ENCODE assay signal across 8 cellular contexts in the genomic region with DNA sequence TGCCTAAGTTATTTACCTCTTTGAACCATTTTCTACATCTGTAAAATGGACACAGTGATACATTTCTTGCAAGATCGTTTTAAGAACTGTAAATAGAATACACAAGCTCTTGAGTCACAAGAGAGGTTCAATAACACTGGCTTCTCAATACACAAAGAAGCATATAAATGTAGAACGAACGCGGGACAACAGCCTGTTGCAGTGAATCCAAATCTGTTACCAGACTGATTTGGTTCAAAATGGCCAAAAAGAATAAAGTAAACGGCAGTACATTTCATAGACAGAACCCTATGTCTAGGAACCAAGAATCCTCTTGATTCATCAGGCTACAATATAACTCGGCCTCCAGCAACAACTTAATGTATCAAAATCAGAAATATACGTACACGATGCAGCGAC. TPM values are rescaled to one million over a fixed set of nuclear protein-coding genes. Genes with fewer than 3 reads are reported as not detected.
DNase-seq lines count a peak whose midpoint lies in the region; ATAC-seq and TF ChIP-seq lines count a peak whose summit lies in the region.

No MANE protein-coding gene starts in this region.

- peak; percentile 18 for ATAC-seq in HG02759 (IDR thresholded peaks at IDR 0.05; ENCODE audit: unreplicated experiment)
- peak; percentile 24 for ATAC-seq in activated naive CD8-positive, alpha-beta T cell treated with anti-CD3 and anti-CD28 coated beads, Interleukin-2, amount 10 ng/mL, durations not matched to agents 7 days and 5 days (ENCODE audit: low read depth)
- ATAC-seq in upper lobe of right lung, result no peak
- ATAC-seq in HG03439 (IDR thresholded peaks at IDR 0.05; ENCODE audit: unreplicated experiment), result no peak
- ATAC-seq in HG02642 (IDR thresholded peaks at IDR 0.05; ENCODE audit: poor library complexity, unreplicated experiment), result no peak

- POLR2A ChIA-PET in activated naive CD8-positive, alpha-beta T cell treated with anti-CD3 and anti-CD28 coated beads, Interleukin-2, amount 10 ng/mL, durations not matched to agents 7 days and 5 days (lab: Charles Lee), result interaction anchor here (0.5 to 3.6 kb wide), 3 partner anchors 186 to 349 kb away, joined by 4 to 14 read pairs (median 5); no protein-coding TSS in a partner anchor

- no peak for DNase-seq in GM06990 (ENCODE audit: extremely low read depth, insufficient read length)
- no peak for DNase-seq in activated naive CD8-positive, alpha-beta T cell treated with anti-CD3 and anti-CD28 coated beads, Interleukin-2, amount 10 ng/mL, durations not matched to agents 7 days and 5 days
- no peak for DNase-seq in lower leg skin (ENCODE audit: low spot score in 2 of 2)
- DNase-seq in upper lobe of right lung, result no peak
- no peak for DNase-seq in GM19240 (ENCODE audit: insufficient read length, low spot score)

- peak overlapping the region; percentile 90 for H3K4me3 Mint-ChIP-seq in activated naive CD8-positive, alpha-beta T cell treated with anti-CD3 and anti-CD28 coated beads, Interleukin-2, amount 10 ng/mL, durations not matched to agents 7 days and 5 days

- 1% methylated on average over 9 of the region's 9 CpGs for WGBS in lower leg skin, 2 donors

- H3K9me3 ChIP-seq in upper lobe of right lung, result no peaks in the 10 kb centered on the region

- no peaks in the 10 kb centered on the region for H3K36me3 ChIP-seq in GM06990 (ENCODE audit: control insufficient read depth, insufficient read depth, low read length)
- H3K36me3 ChIP-seq in upper lobe of right lung, result no peaks in the 10 kb centered on the region

- peaks cover 8% of the 10 kb centered on the region for H3K27me3 Mint-ChIP-seq in activated naive CD8-positive, alpha-beta T cell treated with anti-CD3 and anti-CD28 coated beads, Interleukin-2, amount 10 ng/mL, durations not matched to agents 7 days and 5 days

- H3K27me3 ChIP-seq in GM06990 (replicated peaks; ENCODE audit: control insufficient read depth, insufficient read depth, low read length), result no peaks in the 10 kb centered on the region
- no peaks in the 10 kb centered on the region for H3K27me3 ChIP-seq in upper lobe of right lung

- intact Hi-C loops in lower leg skin (cut with DNase I; ENCODE audit: low total_unique reads), result no loop called here
- intact Hi-C loops in upper lobe of right lung (cut with DNase I), result no loop called here

- peak overlapping the region; percentile 90 for H3K27ac ChIP-seq in upper lobe of right lung

- TF ChIP-seq CTCF in GM06990 (IDR thresholded peaks at IDR 0.05; ENCODE audit: insufficient read depth, low read length, poor library complexity, severe bottlenecking), result no peak
- no peak for TF ChIP-seq CTCF in lower leg skin (IDR thresholded peaks at IDR 0.05)
- TF ChIP-seq CTCF in upper lobe of right lung (IDR thresholded peaks at IDR 0.05), result no peak

- H3K4me1 Mint-ChIP-seq in activated naive CD8-positive, alpha-beta T cell treated with anti-CD3 and anti-CD28 coated beads, Interleukin-2, amount 10 ng/mL, durations not matched to agents 7 days and 5 days, result peaks cover 28% of the 10 kb centered on the region

- H3K36me3 Mint-ChIP-seq in activated naive CD8-positive, alpha-beta T cell treated with anti-CD3 and anti-CD28 coated beads, Interleukin-2, amount 10 ng/mL, durations not matched to agents 7 days and 5 days, result peaks cover 11% of the 10 kb centered on the region

- TF ChIP-seq POLR2A in lower leg skin (IDR thresholded peaks at IDR 0.05), result no peak

- peaks cover 21% of the 10 kb centered on the region for H3K4me1 ChIP-seq in upper lobe of right lung

- peak overlapping the region; percentile 91 for H3K27ac Mint-ChIP-seq in activated naive CD8-positive, alpha-beta T cell treated with anti-CD3 and anti-CD28 coated beads, Interleukin-2, amount 10 ng/mL, durations not matched to agents 7 days and 5 days

- H3K9me3 Mint-ChIP-seq in activated naive CD8-positive, alpha-beta T cell treated with anti-CD3 and anti-CD28 coated beads, Interleukin-2, amount 10 ng/mL, durations not matched to agents 7 days and 5 days, result no peaks in the 10 kb centered on the region

- peak overlapping the region; percentile 84 for H3K4me3 ChIP-seq in GM06990 (replicated peaks; ENCODE audit: low read depth, low read length)
- H3K4me3 ChIP-seq in lower leg skin (ENCODE audit: low read depth, poor library complexity, severe bottlenecking), result peak overlapping the region; percentile 86
- H3K4me3 ChIP-seq in upper lobe of right lung, result peak overlapping the region; percentile 92

RNA-seq across cellular contexts. Expression of gene MTPAP, which starts 0.7 kb away (rescaled TPM):
- total RNA-seq in activated naive CD8-positive, alpha-beta T cell treated with anti-CD3 and anti-CD28 coated beads, Interleukin-2, amount 10 ng/mL, durations not matched to agents 7 days and 5 days, result 10 to 100 TPM; 24.2 to 29.4 TPM
- total RNA-seq in lower leg skin (10 to 100 TPM in 3 of 4 donors, 1 to 10 TPM in 1; 9.3 to 22.8 (median 16.8) TPM), upper lobe of right lung (24.5 TPM)

Comparison
In these comparisons a context has a peak if more than half of its experiments do, and no peak if none do; other contexts are left out.
1. ATAC-seq: peak in HG02759 (single experiment) and activated naive CD8-positive, alpha-beta T cell treated with anti-CD3 and anti-CD28 coated beads, Interleukin-2, amount 10 ng/mL, durations not matched to agents 7 days and 5 days (single experiment); none in upper lobe of right lung (single experiment), HG03439 (single experiment) and HG02642 (single experiment).
2. Peak in every context shown above with its lines, with median percentiles within 50 percentile points of each other: H3K4me3 ChIP-seq.